ENCODE assay signal across 11 cellular contexts in the genomic region with DNA sequence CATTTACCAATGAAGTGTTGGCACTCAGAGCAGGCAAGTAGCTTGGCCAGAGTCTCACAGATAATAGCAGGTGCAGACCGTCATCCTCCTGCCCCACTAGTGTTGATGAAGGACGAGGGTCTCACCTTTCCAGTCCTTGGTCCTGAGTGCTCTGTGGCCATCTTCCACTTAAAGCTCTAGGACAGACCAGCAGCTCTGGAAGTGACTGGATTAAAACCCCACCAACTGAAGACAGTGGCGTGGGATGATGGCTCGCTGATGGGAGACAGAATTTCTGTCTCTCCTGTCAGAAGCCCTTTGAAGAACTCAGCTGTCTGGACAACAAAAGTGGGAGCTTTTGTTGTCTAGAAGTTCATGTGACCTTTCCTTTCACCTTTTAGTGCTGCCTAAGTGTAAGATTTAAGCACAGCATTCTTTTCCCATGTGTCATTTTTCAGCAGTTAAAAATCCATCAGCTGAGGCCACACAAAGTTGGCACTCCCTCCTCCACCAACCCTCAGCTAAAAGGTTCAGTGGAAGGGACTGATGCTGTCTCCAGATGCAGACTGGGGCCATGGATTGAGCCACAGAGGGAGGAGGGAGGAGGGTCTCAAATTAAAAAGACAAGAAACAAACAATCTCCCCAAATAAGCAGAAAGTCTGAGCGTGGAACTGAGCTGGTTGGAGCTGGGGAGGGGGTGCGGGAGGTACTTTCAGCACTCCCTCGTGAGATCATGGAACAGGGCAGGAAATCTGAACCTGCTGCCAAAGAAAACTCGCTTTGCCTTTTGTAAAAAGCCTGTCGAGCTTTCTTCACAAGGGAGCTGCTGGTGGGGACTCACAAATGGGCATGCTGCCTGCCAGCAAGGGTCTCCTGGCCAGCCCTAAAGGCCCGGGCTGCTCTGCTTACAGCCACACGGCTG.
DNase-seq lines count a peak whose midpoint lies in the region; ATAC-seq, FAIRE-seq and TF ChIP-seq lines count a peak whose summit lies in the region.
"Had no signal": no experiment of that assay in that cellular context is flagged by ENCODE, and none has a peak within 500 bp of the region (broad histone marks: within the 10 kb centered on the region; RNA-seq: fewer than 3 reads in every experiment).

No MANE protein-coding gene starts in this region.

- no peak for FAIRE-seq in urothelium cell line (lab: Jason Lieb, UNC)

- H3K27me3 ChIP-seq in lung (ENCODE audit: control insufficient read depth, insufficient read depth): no peaks in the 10 kb centered on the region

- H3K9me3 ChIP-seq in lung (ENCODE audit: control insufficient read depth in 2 of 2, insufficient read depth in 1 of 2, low read length in 1 of 2): no peaks in the 10 kb centered on the region

- ATAC-seq in lung (ENCODE audit: insufficient read depth, low FRiP score): peak; percentile 31

- DNase-seq in M059J (ENCODE audit: low read depth) (peak; percentile 69), dermis microvascular lymphatic vessel endothelial cell (ENCODE audit: low read depth in 2 of 2) (peak; percentile 83 to 84), lung (ENCODE audit: low spot score) (no peak), urothelium cell line (ENCODE audit: low spot score) (peak; percentile 82), GM19240 (ENCODE audit: insufficient read length, low spot score) (no peak)
- no peak for DNase-seq in activated CD4-positive, alpha-beta T cell treated with anti-CD3 and anti-CD28 coated beads for 1 hour
- DNase-seq in activated effector memory CD4-positive, alpha-beta T cell treated with anti-CD3 and anti-CD28 coated beads, Interleukin-2, amount 50 U/mL, for 16 hours: no peak
- DNase-seq: activated B cell treated with CpG ODN at 0.5 μM for 24 hours; activated naive CD4-positive, alpha-beta T cell treated with Interleukin-2 at 50 U/mL for 16 hours; foreskin melanocyte; naive B cell had no signal

- H3K4me1 ChIP-seq in lung (ENCODE audit: control insufficient read depth in 2 of 2, insufficient read depth in 2 of 2, low read length in 2 of 2): peaks cover 7 to 16% of the 10 kb centered on the region in 2 donors

- TF ChIP-seq CTCF in lung (IDR thresholded peaks at IDR 0.05; ENCODE audit: control extremely low read depth, extremely low read depth): no peak

- no peaks in the 10 kb centered on the region for H3K36me3 ChIP-seq in lung (ENCODE audit: control insufficient read depth in 2 of 2, insufficient read depth in 2 of 2, low read length in 2 of 2)

- H3K4me3 ChIP-seq in lung: no peak overlapping the region

- WGBS in lung, 2 donors: 62 to 72% methylated on average over 11 of the region's 11 CpGs

- H3K27ac ChIP-seq in lung (ENCODE audit: low read depth in 1 of 2, low read length in 1 of 2): peak overlapping the region in 1 of 2 donors; percentile 43

Comparison
In these comparisons a context has a peak if more than half of its experiments do, and no peak if none do; other contexts are left out.
1. DNase-seq: peak in M059J (single experiment), dermis microvascular lymphatic vessel endothelial cell (2 of 2) and urothelium cell line (single experiment); none in lung (single experiment), GM19240 (single experiment), activated CD4-positive, alpha-beta T cell treated with anti-CD3 and anti-CD28 coated beads for 1 hour (single experiment) and activated effector memory CD4-positive, alpha-beta T cell treated with anti-CD3 and anti-CD28 coated beads, Interleukin-2, amount 50 U/mL, for 16 hours (single experiment).